Comparison of ENCODE assay signal across 38 cellular contexts in genomic region chr7:156129589-156129988, GRCh38.
"Had no signal": no experiment of that assay in that cellular context is flagged by ENCODE, and none has a peak within 500 bp of the region (broad histone marks: within the 10 kb centered on the region; RNA-seq: fewer than 3 reads in every experiment).

No MANE protein-coding gene starts in this region.

- H3K9me3 Mint-ChIP-seq: activated CD4-positive, alpha-beta T cell treated with anti-CD3 and anti-CD28 coated beads, Interleukin-2, amount 10 ng/mL, durations not matched to agents 24 days and 14 days; activated naive CD4-positive, alpha-beta T cell treated with anti-CD3 and anti-CD28 coated beads, Interleukin-2, amount 50 U/mL, for 24 hours; activated naive CD8-positive, alpha-beta T cell treated with anti-CD3 and anti-CD28 coated beads for 36 hours; activated naive CD8-positive, alpha-beta T cell treated with anti-CD3 and anti-CD28 coated beads, Interleukin-2, amount 50 U/mL, for 24 hours; activated T-helper 1 cell treated with anti-CD3 and anti-CD28 coated beads, Interleukin-12 subunit alpha, Interleukin-12 subunit beta, Interleukin-2, Interleukin-4 antibody, amounts not matched to agents 30 ng/mL and 10 ng/mL and 1 ng/mL, durations not matched to agents 14 hours and 24 hours and 36 hours; activated T-helper 2 cell treated with anti-CD3 and anti-CD28 coated beads, Interferon-gamma antibody, Interleukin-2, Interleukin-4, amounts not matched to agents 10 μg/mL and 5 μg/mL and 100 μg/mL, durations not matched to agents 14 hours and 24 hours and 36 hours; T-helper 2 cell treated with Interferon-gamma antibody and Interleukin-4, amounts not matched to agents 5 μg/mL and 100 μg/mL, for 36 hours had no signal

- H3K4me3 ChIP-seq: adrenal gland, breast epithelium, cardiac muscle cell, colonic mucosa, esophagus squamous epithelium, gastroesophageal sphincter had no signal

- FAIRE-seq: endometrium, endothelial cell of umbilical vein had no signal

- H3K27ac Mint-ChIP-seq: activated B cell treated with CpG ODN at 0.5 μM for 24 hours; activated CD4-positive, alpha-beta memory T cell treated with anti-CD3 and anti-CD28 coated beads for 36 hours; activated CD4-positive, alpha-beta T cell treated with anti-CD3 and anti-CD28 coated beads for 36 hours; activated CD4-positive, alpha-beta T cell treated with anti-CD3 and anti-CD28 coated beads, Interleukin-2, amount 10 ng/mL, durations not matched to agents 24 days and 14 days; activated CD8-positive, alpha-beta memory T cell treated with anti-CD3 and anti-CD28 coated beads, Interleukin-2, amount 10 ng/mL, durations not matched to agents 7 days and 5 days; activated CD8-positive, alpha-beta T cell treated with anti-CD3 and anti-CD28 coated beads, Interleukin-2, amount 10 ng/mL, durations not matched to agents 7 days and 5 days; activated naive CD4-positive, alpha-beta T cell treated with anti-CD3 and anti-CD28 coated beads for 36 hours; activated naive CD4-positive, alpha-beta T cell treated with anti-CD3 and anti-CD28 coated beads, Interleukin-2, amount 50 U/mL, for 24 hours; activated naive CD8-positive, alpha-beta T cell treated with anti-CD3 and anti-CD28 coated beads for 36 hours; activated naive CD8-positive, alpha-beta T cell treated with anti-CD3 and anti-CD28 coated beads, Interleukin-2, amount 50 U/mL, for 24 hours; activated T-helper 1 cell treated with anti-CD3 and anti-CD28 coated beads, Interleukin-12 subunit alpha, Interleukin-12 subunit beta, Interleukin-2, Interleukin-4 antibody, amounts not matched to agents 30 ng/mL and 10 ng/mL and 1 ng/mL, durations not matched to agents 14 hours and 24 hours and 36 hours; activated T-helper 2 cell treated with anti-CD3 and anti-CD28 coated beads, Interferon-gamma antibody, Interleukin-2, Interleukin-4, amounts not matched to agents 10 μg/mL and 5 μg/mL and 100 μg/mL, durations not matched to agents 14 hours and 24 hours and 36 hours; brain; T-helper 17 cell; T-helper 2 cell treated with Interferon-gamma antibody and Interleukin-4, amounts not matched to agents 5 μg/mL and 100 μg/mL, for 36 hours had no signal

- H3K36me3 Mint-ChIP-seq: activated CD4-positive, alpha-beta memory T cell treated with anti-CD3 and anti-CD28 coated beads for 36 hours; activated CD8-positive, alpha-beta memory T cell treated with anti-CD3 and anti-CD28 coated beads, Interleukin-2, amount 10 ng/mL, durations not matched to agents 7 days and 5 days; activated naive CD4-positive, alpha-beta T cell treated with anti-CD3 and anti-CD28 coated beads, Interleukin-2, amount 50 U/mL, for 24 hours; activated naive CD8-positive, alpha-beta T cell treated with anti-CD3 and anti-CD28 coated beads for 36 hours; brain had no signal

- H3K36me3 ChIP-seq: adrenal gland, breast epithelium, cardiac muscle cell, colonic mucosa, esophagus squamous epithelium, gastroesophageal sphincter, WERI-Rb-1 had no signal

- DNase-seq: activated B cell treated with CpG ODN at 0.5 μM for 24 hours; activated CD4-positive, alpha-beta memory T cell treated with anti-CD3 and anti-CD28 coated beads for 36 hours; activated CD4-positive, alpha-beta T cell treated with anti-CD3 and anti-CD28 coated beads for 36 hours; activated CD4-positive, alpha-beta T cell treated with anti-CD3 and anti-CD28 coated beads, Interleukin-2, amount 10 ng/mL, durations not matched to agents 24 days and 14 days; activated CD8-positive, alpha-beta memory T cell treated with anti-CD3 and anti-CD28 coated beads, Interleukin-2, amount 10 ng/mL, durations not matched to agents 7 days and 5 days; activated CD8-positive, alpha-beta memory T cell treated with anti-CD3 and anti-CD28 coated beads, Interleukin-2, amount 50 U/mL, for 4 hours; activated CD8-positive, alpha-beta T cell treated with anti-CD3 and anti-CD28 coated beads, Interleukin-2, amount 10 ng/mL, durations not matched to agents 7 days and 5 days; activated effector memory CD4-positive, alpha-beta T cell treated with anti-CD3 and anti-CD28 coated beads, Interleukin-2, amount 50 U/mL, for 16 hours; activated naive CD4-positive, alpha-beta T cell treated with anti-CD3 and anti-CD28 coated beads for 36 hours; activated naive CD8-positive, alpha-beta T cell treated with anti-CD3 and anti-CD28 coated beads for 36 hours; activated naive CD8-positive, alpha-beta T cell treated with anti-CD3 and anti-CD28 coated beads, Interleukin-2, amount 50 U/mL, for 24 hours; activated T-cell treated with anti-CD3 and anti-CD28 coated beads, Interleukin-2, amount 50 U/mL, for 1 hour; activated T-cell treated with anti-CD3 and anti-CD28 coated beads, Interleukin-2, amount 50 U/mL, for 48 hours; adrenal gland; amygdala; aorta; central memory CD4-positive, alpha-beta T cell; cerebellar nuclear complex; colonic mucosa; effector CD8-positive, alpha-beta T cell; esophagus squamous epithelium; foreskin melanocyte; T-helper 1 cell; T-helper 17 cell; T1000; WERI-Rb-1 had no signal

- H3K9me3 ChIP-seq: adrenal gland, colonic mucosa, esophagus squamous epithelium had no signal

- H3K4me1 ChIP-seq: adrenal gland, breast epithelium, colonic mucosa, gastroesophageal sphincter had no signal

- H3K27me3 ChIP-seq: adrenal gland, cardiac muscle cell, colonic mucosa, esophagus squamous epithelium, gastroesophageal sphincter had no signal

- H3K4me3 Mint-ChIP-seq: activated B cell treated with CpG ODN at 0.5 μM for 24 hours; activated CD4-positive, alpha-beta memory T cell treated with anti-CD3 and anti-CD28 coated beads for 36 hours; activated CD4-positive, alpha-beta T cell treated with anti-CD3 and anti-CD28 coated beads for 36 hours; activated CD4-positive, alpha-beta T cell treated with anti-CD3 and anti-CD28 coated beads, Interleukin-2, amount 10 ng/mL, durations not matched to agents 24 days and 14 days; activated CD8-positive, alpha-beta memory T cell treated with anti-CD3 and anti-CD28 coated beads, Interleukin-2, amount 10 ng/mL, durations not matched to agents 7 days and 5 days; activated CD8-positive, alpha-beta T cell treated with anti-CD3 and anti-CD28 coated beads, Interleukin-2, amount 10 ng/mL, durations not matched to agents 7 days and 5 days; activated naive CD4-positive, alpha-beta T cell treated with anti-CD3 and anti-CD28 coated beads for 36 hours; activated naive CD4-positive, alpha-beta T cell treated with anti-CD3 and anti-CD28 coated beads, Interleukin-2, amount 50 U/mL, for 24 hours; activated naive CD8-positive, alpha-beta T cell treated with anti-CD3 and anti-CD28 coated beads for 36 hours; activated naive CD8-positive, alpha-beta T cell treated with anti-CD3 and anti-CD28 coated beads, Interleukin-2, amount 50 U/mL, for 24 hours; activated T-helper 1 cell treated with anti-CD3 and anti-CD28 coated beads, Interleukin-12 subunit alpha, Interleukin-12 subunit beta, Interleukin-2, Interleukin-4 antibody, amounts not matched to agents 30 ng/mL and 10 ng/mL and 1 ng/mL, durations not matched to agents 14 hours and 24 hours and 36 hours; brain; T-helper 17 cell; T-helper 2 cell treated with Interferon-gamma antibody and Interleukin-4, amounts not matched to agents 5 μg/mL and 100 μg/mL, for 36 hours had no signal

- H3K27ac ChIP-seq: adrenal gland, breast epithelium, cardiac muscle cell, colonic mucosa, epithelial cell of prostate, esophagus squamous epithelium, gastroesophageal sphincter, WERI-Rb-1 had no signal

- ATAC-seq: activated CD4-positive, alpha-beta T cell treated with anti-CD3 and anti-CD28 coated beads for 36 hours; activated CD4-positive, CD25-positive, alpha-beta regulatory T cell treated with anti-CD3 and anti-CD28 coated beads, Interleukin-2, amount 50 U/mL, for 24 hours; activated CD8-positive, alpha-beta memory T cell treated with anti-CD3 and anti-CD28 coated beads, Interleukin-2, amount 10 ng/mL, durations not matched to agents 7 days and 5 days; activated CD8-positive, alpha-beta T cell treated with anti-CD3 and anti-CD28 coated beads, Interleukin-2, amount 10 ng/mL, durations not matched to agents 7 days and 5 days; activated naive CD8-positive, alpha-beta T cell treated with anti-CD3 and anti-CD28 coated beads, Interleukin-2, amount 50 U/mL, for 24 hours; gastroesophageal sphincter; T-helper 17 cell had no signal

- H3K4me1 Mint-ChIP-seq: activated B cell treated with CpG ODN at 0.5 μM for 24 hours; activated CD4-positive, alpha-beta T cell treated with anti-CD3 and anti-CD28 coated beads for 36 hours; activated CD4-positive, alpha-beta T cell treated with anti-CD3 and anti-CD28 coated beads, Interleukin-2, amount 10 ng/mL, durations not matched to agents 24 days and 14 days; activated CD8-positive, alpha-beta memory T cell treated with anti-CD3 and anti-CD28 coated beads, Interleukin-2, amount 10 ng/mL, durations not matched to agents 7 days and 5 days; activated naive CD4-positive, alpha-beta T cell treated with anti-CD3 and anti-CD28 coated beads, Interleukin-2, amount 50 U/mL, for 24 hours; activated naive CD8-positive, alpha-beta T cell treated with anti-CD3 and anti-CD28 coated beads for 36 hours; activated naive CD8-positive, alpha-beta T cell treated with anti-CD3 and anti-CD28 coated beads, Interleukin-2, amount 50 U/mL, for 24 hours; brain; T-helper 17 cell had no signal
